27 cellular contexts compared by ENCODE assay signal in the genomic region with DNA sequence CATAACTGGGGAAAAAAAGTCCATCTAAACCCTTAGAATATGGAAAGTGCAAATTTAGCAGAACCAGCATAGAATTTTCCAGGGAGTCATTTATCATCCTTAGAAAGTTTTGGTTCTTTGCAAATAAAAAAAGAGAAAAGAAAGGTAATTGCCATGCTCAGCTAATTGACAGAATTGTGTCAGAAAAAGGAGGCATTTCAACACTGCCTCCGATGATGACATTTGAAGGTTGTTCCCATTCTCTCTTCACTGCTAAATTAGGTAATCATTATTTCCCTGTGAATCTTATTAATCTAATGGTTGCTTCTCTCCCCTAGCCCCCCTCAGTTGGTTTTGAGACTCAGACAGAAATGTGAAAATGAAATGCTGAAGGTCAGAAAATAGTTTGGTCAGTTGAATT.
"Had no signal": no experiment of that assay in that cellular context is flagged by ENCODE, and none has a peak within 500 bp of the region (broad histone marks: within the 10 kb centered on the region; RNA-seq: fewer than 3 reads in every experiment).

No MANE protein-coding gene starts in this region.

- ATAC-seq: naive thymus-derived CD4-positive, alpha-beta T cell; natural killer cell; pancreas; right cardiac atrium; right lobe of liver; stimulated activated effector memory CD8-positive, alpha-beta T cell treated with anti-CD3 and anti-CD28 coated beads, Interleukin-12 subunit alpha, Interleukin-12 subunit beta, amount 100 ng/mL, for 72 hours; stimulated activated naive B cell treated with anti-CD40 and anti-IgM and Interleukin-4, amounts not matched to agents 10 μg/mL and 1 μg/mL and 100 μg/mL, for 72 hours; stimulated activated naive CD8-positive, alpha-beta T cell treated with anti-CD3 and anti-CD28 coated beads, Interleukin-15, amount 100 ng/mL, for 72 hours; stimulated activated naive CD8-positive, alpha-beta T cell treated with anti-CD3 and anti-CD28 coated beads, Interleukin-15, Interleukin-2, amounts not matched to agents 100 U/mL and 50 U/mL, for 24 hours; upper lobe of right lung had no signal

- DNase-seq: naive thymus-derived CD4-positive, alpha-beta T cell; natural killer cell; nucleus accumbens; pancreas; right cardiac atrium; right lobe of liver; sigmoid colon; small intestine; stimulated activated CD4-positive, alpha-beta T cell treated with anti-CD3 and anti-CD28 coated beads, Interleukin-15, amount 100 ng/mL, for 24 hours; stimulated activated CD4-positive, alpha-beta T cell treated with anti-CD3 and anti-CD28 coated beads, Interleukin-2, amount 100 ng/mL, for 24 hours; stimulated activated CD4-positive, alpha-beta T cell treated with anti-CD3 and anti-CD28 coated beads, Interleukin-2, amount 100 ng/mL, for 48 hours; stimulated activated CD4-positive, alpha-beta T cell treated with anti-CD3 and anti-CD28 coated beads, Interleukin-4, amount 100 ng/mL, for 24 hours; stimulated activated naive B cell treated with anti-CD40 and anti-IgM and Interleukin-4, amounts not matched to agents 10 μg/mL and 1 μg/mL and 100 μg/mL, for 72 hours; stimulated activated naive CD8-positive, alpha-beta T cell treated with anti-CD3 and anti-CD28 coated beads, Interleukin-15, amount 100 ng/mL, for 72 hours; stimulated activated naive CD8-positive, alpha-beta T cell treated with anti-CD3 and anti-CD28 coated beads, Interleukin-15, Interleukin-2, amounts not matched to agents 100 U/mL and 50 U/mL, for 24 hours; substantia nigra; testis; tibial artery; transverse colon; upper lobe of right lung; uterus had no signal

- H3K36me3 ChIP-seq: neutrophil, pancreas, prostate gland, right lobe of liver, sigmoid colon, suprapubic skin, tibial artery, transverse colon, upper lobe of right lung, uterus had no signal

- H3K4me3 ChIP-seq: pancreas, prostate gland, right lobe of liver, sigmoid colon, suprapubic skin, testis, tibial artery, transverse colon, upper lobe of right lung, uterus had no signal

- H3K4me1 ChIP-seq: pancreas, prostate gland, right lobe of liver, sigmoid colon, suprapubic skin, testis, tibial artery, transverse colon, upper lobe of right lung, uterus had no signal

- H3K4me1 Mint-ChIP-seq: naive thymus-derived CD4-positive, alpha-beta T cell had no signal

- H3K9me3 Mint-ChIP-seq: natural killer cell; stimulated activated effector memory CD8-positive, alpha-beta T cell treated with anti-CD3 and anti-CD28 coated beads, Interleukin-12 subunit alpha, Interleukin-12 subunit beta, amount 100 ng/mL, for 72 hours; stimulated activated naive B cell treated with anti-CD40 and anti-IgM and Interleukin-4, amounts not matched to agents 10 μg/mL and 1 μg/mL and 100 μg/mL, for 72 hours; type B pancreatic cell had no signal

- H3K36me3 Mint-ChIP-seq: natural killer cell; stimulated activated effector memory CD8-positive, alpha-beta T cell treated with anti-CD3 and anti-CD28 coated beads, Interleukin-12 subunit alpha, Interleukin-12 subunit beta, amount 100 ng/mL, for 72 hours; stimulated activated naive B cell treated with anti-CD40 and anti-IgM and Interleukin-4, amounts not matched to agents 10 μg/mL and 1 μg/mL and 100 μg/mL, for 72 hours had no signal

- FAIRE-seq: pancreas, small intestine had no signal

- H3K27ac Mint-ChIP-seq: naive thymus-derived CD4-positive, alpha-beta T cell; natural killer cell; nephron; stimulated activated effector memory CD8-positive, alpha-beta T cell treated with anti-CD3 and anti-CD28 coated beads, Interleukin-12 subunit alpha, Interleukin-12 subunit beta, amount 100 ng/mL, for 72 hours; stimulated activated naive B cell treated with anti-CD40 and anti-IgM and Interleukin-4, amounts not matched to agents 10 μg/mL and 1 μg/mL and 100 μg/mL, for 72 hours; stimulated activated naive CD8-positive, alpha-beta T cell treated with anti-CD3 and anti-CD28 coated beads, Interleukin-15, amount 100 ng/mL, for 72 hours; type B pancreatic cell had no signal

- H3K27ac ChIP-seq: neutrophil, pancreas, prostate gland, right lobe of liver, sigmoid colon, suprapubic skin, testis, tibial artery, transverse colon, upper lobe of right lung, uterus had no signal

- H3K9me3 ChIP-seq: neutrophil, pancreas, prostate gland, right lobe of liver, sigmoid colon, suprapubic skin, testis, tibial artery, transverse colon, upper lobe of right lung, uterus had no signal

- H3K27me3 ChIP-seq: neutrophil, pancreas, right lobe of liver, sigmoid colon, suprapubic skin, testis, tibial artery, transverse colon, upper lobe of right lung, uterus had no signal

- H3K4me3 Mint-ChIP-seq: naive thymus-derived CD4-positive, alpha-beta T cell; natural killer cell; nephron; stimulated activated effector memory CD8-positive, alpha-beta T cell treated with anti-CD3 and anti-CD28 coated beads, Interleukin-12 subunit alpha, Interleukin-12 subunit beta, amount 100 ng/mL, for 72 hours; stimulated activated naive B cell treated with anti-CD40 and anti-IgM and Interleukin-4, amounts not matched to agents 10 μg/mL and 1 μg/mL and 100 μg/mL, for 72 hours; stimulated activated naive CD8-positive, alpha-beta T cell treated with anti-CD3 and anti-CD28 coated beads, Interleukin-15, amount 100 ng/mL, for 72 hours; type B pancreatic cell had no signal

- H3K27me3 Mint-ChIP-seq: stimulated activated naive CD8-positive, alpha-beta T cell treated with anti-CD3 and anti-CD28 coated beads, Interleukin-15, amount 100 ng/mL, for 72 hours had no signal
